15 cellular contexts compared by ENCODE assay signal in genomic region chr7:117134885-117135552, GRCh38.
DNase-seq lines count a peak whose midpoint lies in the region; ATAC-seq and TF ChIP-seq lines count a peak whose summit lies in the region.
"Had no signal": no experiment of that assay in that cellular context is flagged by ENCODE, and none has a peak within 500 bp of the region (broad histone marks: within the 10 kb centered on the region; RNA-seq: fewer than 3 reads in every experiment).

No MANE protein-coding gene starts in this region.

- H3K4me3 Mint-ChIP-seq in CD14-positive monocyte, result peak overlapping the region; percentile 49 to 66
- no peak overlapping the region for H3K4me3 Mint-ChIP-seq in immature natural killer cell
- H3K4me3 Mint-ChIP-seq in CD8-positive, alpha-beta T cell, result no peak overlapping the region
- H3K4me3 Mint-ChIP-seq: activated CD8-positive, alpha-beta T cell treated with anti-CD3 and anti-CD28 coated beads, Interleukin-2, amount 10 ng/mL, durations not matched to agents 7 days and 5 days; activated naive CD8-positive, alpha-beta T cell treated with anti-CD3 and anti-CD28 coated beads, Interleukin-2, amount 50 U/mL, for 24 hours had no signal

- TF ChIP-seq CTCF in CD14-positive monocyte (IDR thresholded peaks at IDR 0.05), result no peak
- TF ChIP-seq CTCF in mucosa of descending colon (IDR thresholded peaks at IDR 0.05), result no peak
- TF ChIP-seq CTCF in CD8-positive, alpha-beta T cell (IDR thresholded peaks at IDR 0.05), result no peak

- H3K9me3 Mint-ChIP-seq in CD14-positive monocyte, result no peaks in the 10 kb centered on the region
- H3K9me3 Mint-ChIP-seq in immature natural killer cell, result no peaks in the 10 kb centered on the region
- no peaks in the 10 kb centered on the region for H3K9me3 Mint-ChIP-seq in CD8-positive, alpha-beta T cell
- H3K9me3 Mint-ChIP-seq: activated naive CD8-positive, alpha-beta T cell treated with anti-CD3 and anti-CD28 coated beads, Interleukin-2, amount 50 U/mL, for 24 hours had no signal

- peaks cover 4 to 5% of the 10 kb centered on the region in 2 donors for H3K36me3 Mint-ChIP-seq in CD14-positive monocyte
- peaks cover 15 to 37% (median 20%) of the 10 kb centered on the region in 3 donors for H3K36me3 Mint-ChIP-seq in immature natural killer cell
- H3K36me3 Mint-ChIP-seq in CD8-positive, alpha-beta T cell, result peaks cover 6% of the 10 kb centered on the region

- POLR2A ChIA-PET in CD8-positive, alpha-beta T cell (lab: Charles Lee), result no interaction called here

- H3K27ac ChIP-seq in CD8-positive, alpha-beta T cell (ENCODE audit: low read depth, low read length), result no peak overlapping the region
- H3K27ac ChIP-seq: hepatocyte, right lobe of liver, SK-N-MC had no signal

- H3K36me3 ChIP-seq in mucosa of descending colon (ENCODE audit: low read depth), result no peaks in the 10 kb centered on the region
- H3K36me3 ChIP-seq in CD8-positive, alpha-beta T cell (ENCODE audit: insufficient read depth, low read length), result no peaks in the 10 kb centered on the region

- H3K27ac Mint-ChIP-seq in CD14-positive monocyte (peak overlapping the region; percentile 66 to 90 (median 84)), immature natural killer cell (peak overlapping the region in 1 of 6 donors; percentile 38)
- H3K27ac Mint-ChIP-seq in CD8-positive, alpha-beta T cell, result no peak overlapping the region
- H3K27ac Mint-ChIP-seq: activated CD8-positive, alpha-beta T cell treated with anti-CD3 and anti-CD28 coated beads, Interleukin-2, amount 10 ng/mL, durations not matched to agents 7 days and 5 days; activated naive CD8-positive, alpha-beta T cell treated with anti-CD3 and anti-CD28 coated beads, Interleukin-2, amount 50 U/mL, for 24 hours had no signal

- peaks cover 45% of the 10 kb centered on the region for H3K4me1 Mint-ChIP-seq in CD14-positive monocyte
- H3K4me1 Mint-ChIP-seq in immature natural killer cell, result peaks cover 5 to 13% of the 10 kb centered on the region in 2 donors
- no peaks in the 10 kb centered on the region for H3K4me1 Mint-ChIP-seq in CD8-positive, alpha-beta T cell (ENCODE audit: low read depth)

- H3K27me3 ChIP-seq in CD8-positive, alpha-beta T cell (ENCODE audit: insufficient read depth, low read length), result no peaks in the 10 kb centered on the region
- H3K27me3 ChIP-seq: hepatocyte, right lobe of liver had no signal

- no peaks in the 10 kb centered on the region for H3K4me1 ChIP-seq in mucosa of descending colon (ENCODE audit: low read depth)
- no peaks in the 10 kb centered on the region for H3K4me1 ChIP-seq in CD8-positive, alpha-beta T cell (ENCODE audit: insufficient read depth, low read length)
- H3K4me1 ChIP-seq: right lobe of liver had no signal

- DNase-seq in CD14-positive monocyte (ENCODE audit: low spot score), result no peak
- DNase-seq in astrocyte of the hippocampus (ENCODE audit: low read depth, low spot score), result peak; percentile 37
- DNase-seq in immature natural killer cell, result no peak
- no peak for DNase-seq in mucosa of descending colon
- no peak for DNase-seq in HUDEP-2 (lab: John Stamatoyannopoulos, UW; ENCODE audit: unreplicated experiment in 76 of 76)
- DNase-seq in CD8-positive, alpha-beta T cell, result no peak
- DNase-seq: activated CD8-positive, alpha-beta T cell treated with anti-CD3 and anti-CD28 coated beads, Interleukin-2, amount 10 ng/mL, durations not matched to agents 7 days and 5 days; activated naive CD8-positive, alpha-beta T cell treated with anti-CD3 and anti-CD28 coated beads, Interleukin-2, amount 50 U/mL, for 24 hours; effector CD8-positive, alpha-beta T cell; NCI-H526; right lobe of liver had no signal

- no peaks in the 10 kb centered on the region for H3K9me3 ChIP-seq in mucosa of descending colon
- H3K9me3 ChIP-seq in CD8-positive, alpha-beta T cell (ENCODE audit: low read length), result no peaks in the 10 kb centered on the region
- H3K9me3 ChIP-seq: right lobe of liver had no signal

- CTCF ChIA-PET in CD8-positive, alpha-beta T cell (lab: Charles Lee), result interaction anchor here (1.6 to 1.7 kb wide), 4 partner anchors 8 to 182 kb away, joined by 4 to 9 read pairs (median 6); partner anchors contain the start of gene ST7

- peak; percentile 72 for ATAC-seq in GM21367 (IDR thresholded peaks at IDR 0.05; ENCODE audit: unreplicated experiment)
- ATAC-seq in HG03175 (IDR thresholded peaks at IDR 0.05; ENCODE audit: unreplicated experiment), result peak; percentile 48
- no peak for ATAC-seq in mucosa of descending colon
- ATAC-seq in CD8-positive, alpha-beta T cell, result no peak
- ATAC-seq: activated CD8-positive, alpha-beta T cell treated with anti-CD3 and anti-CD28 coated beads, Interleukin-2, amount 10 ng/mL, durations not matched to agents 7 days and 5 days; activated naive CD8-positive, alpha-beta T cell treated with anti-CD3 and anti-CD28 coated beads, Interleukin-2, amount 50 U/mL, for 24 hours had no signal

- H3K27me3 Mint-ChIP-seq in CD14-positive monocyte (ENCODE audit: low read depth in 3 of 3), result peaks cover 0 to 2% (median 0%) of the 10 kb centered on the region in 3 donors
- no peaks in the 10 kb centered on the region for H3K27me3 Mint-ChIP-seq in immature natural killer cell (ENCODE audit: low read depth in 3 of 3)
- no peaks in the 10 kb centered on the region for H3K27me3 Mint-ChIP-seq in CD8-positive, alpha-beta T cell (ENCODE audit: low read depth)
- H3K27me3 Mint-ChIP-seq: activated naive CD8-positive, alpha-beta T cell treated with anti-CD3 and anti-CD28 coated beads, Interleukin-2, amount 50 U/mL, for 24 hours had no signal

- intact Hi-C loops in CD14-positive monocyte (cut with micrococcal nuclease), result no loop called here
- intact Hi-C loops in mucosa of descending colon (cut with DNase I, micrococcal nuclease), result no loop called here
- intact Hi-C loops in CD8-positive, alpha-beta T cell (cut with DNase I, micrococcal nuclease), result no loop called here

- H3K4me3 ChIP-seq in mucosa of descending colon, result no peak overlapping the region
- no peak overlapping the region for H3K4me3 ChIP-seq in CD8-positive, alpha-beta T cell (ENCODE audit: low read depth, low read length)
- H3K4me3 ChIP-seq: hepatocyte, right lobe of liver, SK-N-MC had no signal

Comparison
In these comparisons a context has a peak if more than half of its experiments do, and no peak if none do; other contexts are left out.
1. H3K4me3 Mint-ChIP-seq: peak in CD14-positive monocyte (2 of 2); none in immature natural killer cell (0 of 5) and CD8-positive, alpha-beta T cell (single experiment).
2. ATAC-seq: peak in GM21367 (single experiment) and HG03175 (single experiment); none in mucosa of descending colon (single experiment) and CD8-positive, alpha-beta T cell (single experiment).